In genomic region chr19:18723871-18724377, GRCh38 we compare ENCODE assay signal across 1 cellular context.
TF ChIP-seq lines count a peak whose summit lies in the region.

No MANE protein-coding gene starts in this region.

TF ChIP-seq in WTC11, 78 proteins besides CTCF, POLR2A, EP300 and RAD21 (continued from another document):
- TF ChIP-seq E2F1 (CRISPR knock-in tag; IDR thresholded peaks at IDR 0.05) = no peak
- TF ChIP-seq RORB (CRISPR knock-in tag; IDR thresholded peaks at IDR 0.05) = no peak
- no peak for TF ChIP-seq TCF7 (CRISPR knock-in tag; IDR thresholded peaks at IDR 0.05; ENCODE audit: low read depth)
- TF ChIP-seq NFATC4 (CRISPR knock-in tag; IDR thresholded peaks at IDR 0.05) = no peak
- TF ChIP-seq ZNF263 (CRISPR knock-in tag; IDR thresholded peaks at IDR 0.05; ENCODE audit: low read depth) = no peak
